ENCODE assay signal across 25 cellular contexts in genomic region chr18:37667836-37668235, GRCh38.
DNase-seq lines count a peak whose midpoint lies in the region; ATAC-seq and TF ChIP-seq lines count a peak whose summit lies in the region.
"Had no signal": no experiment of that assay in that cellular context is flagged by ENCODE, and none has a peak within 500 bp of the region (broad histone marks: within the 10 kb centered on the region; RNA-seq: fewer than 3 reads in every experiment).

No MANE protein-coding gene starts in this region.

- no peak overlapping the region for H3K4me2 ChIP-seq in mammary epithelial cell (ENCODE audit: insufficient read depth, low read depth, low read length)
- H3K4me2 ChIP-seq: A549, BLaER1 had no signal

- no peaks in the 10 kb centered on the region for H3K27me3 ChIP-seq in mammary epithelial cell (ENCODE audit: insufficient read depth, low read length)
- no peaks in the 10 kb centered on the region for H3K27me3 ChIP-seq in esophagus squamous epithelium
- no peaks in the 10 kb centered on the region for H3K27me3 ChIP-seq in ovary
- H3K27me3 ChIP-seq: BLaER1 had no signal

- 38% methylated on average over 1 of the region's 1 CpG for WGBS in mammary epithelial cell (ENCODE audit: low coverage, missing lambda C conversion rate)
- WGBS in esophagus squamous epithelium, 2 donors: 50 to 57% methylated on average over 1 of the region's 1 CpG
- WGBS in ovary, 3 donors: 74 to 93% (median 81%) methylated on average over 1 of the region's 1 CpG

- H3K4me3 ChIP-seq in mammary epithelial cell (replicated peaks in 1 of 3; ENCODE audit: insufficient read depth in 1 of 3, low read depth in 2 of 3, low read length in 3 of 3) (no peak overlapping the region), esophagus squamous epithelium (no peak overlapping the region), ovary (no peak overlapping the region)
- H3K4me3 ChIP-seq: A549, BLaER1, GM12878, GM23338 had no signal

- H3K36me3 ChIP-seq in mammary epithelial cell (ENCODE audit: insufficient read depth, low read length) (no peaks in the 10 kb centered on the region), esophagus squamous epithelium (no peaks in the 10 kb centered on the region), ovary (no peaks in the 10 kb centered on the region)
- H3K36me3 ChIP-seq: BLaER1 had no signal

- H3K4me1 ChIP-seq in mammary epithelial cell (ENCODE audit: insufficient read depth, low read length) (no peaks in the 10 kb centered on the region), esophagus squamous epithelium (no peaks in the 10 kb centered on the region), ovary (ENCODE audit: insufficient read depth) (no peaks in the 10 kb centered on the region)
- H3K4me1 ChIP-seq: A549, BLaER1, Caco-2 had no signal

- dilution Hi-C loops in mammary epithelial cell (cut with HindIII; ENCODE audit: low sequenced_read_pairs): no loop called here

- intact Hi-C loops in mammary epithelial cell (cut with micrococcal nuclease): no loop called here
- intact Hi-C loops in esophagus squamous epithelium (cut with DNase I): no loop called here
- intact Hi-C loops in ovary (cut with DNase I): no loop called here

- TF ChIP-seq CTCF in mammary epithelial cell (conservative IDR thresholded peaks at IDR 0.05 in 1 of 2, IDR thresholded peaks at IDR 0.05 in 1 of 2; ENCODE audit: extremely low read depth in 1 of 2, insufficient read depth in 1 of 2, low read depth in 1 of 2, low read length in 2 of 2) (no peak), esophagus squamous epithelium (IDR thresholded peaks at IDR 0.05) (no peak), ovary (IDR thresholded peaks at IDR 0.05) (no peak)

- no peak overlapping the region for H3K9ac ChIP-seq in mammary epithelial cell (ENCODE audit: insufficient read depth, low read length)
- H3K9ac ChIP-seq: BLaER1 had no signal

- DNase-seq in D341Med (ENCODE audit: low spot score) (peak; percentile 1), inferior parietal cortex (ENCODE audit: extremely low spot score) (peak; percentile 19), midbrain (lab: John Stamatoyannopoulos, UW) (peak; percentile 35), substantia nigra (lab: John Stamatoyannopoulos, UW) (peak in 2 of 49 donors; percentile 12 to 15), mammary epithelial cell (no peak), esophagus squamous epithelium (lab: John Stamatoyannopoulos, UW) (no peak), ovary (no peak)
- DNase-seq: 8988T; ACHN; AML-193; Caco-2; CD4-positive, CD25-positive, alpha-beta regulatory T cell; CD8-positive, alpha-beta T cell; DMS 273 treated with DMSO at 0.1 percent for 48 hours; DMS79; EL; GDM1; H7; HCEC 1CT had no signal

- H3K27ac ChIP-seq in substantia nigra (ENCODE audit: low read depth, low read length, poor library complexity, severe bottlenecking): peak overlapping the region; percentile 18
- H3K27ac ChIP-seq in mammary epithelial cell (ENCODE audit: insufficient read depth, low read depth, low read length): no peak overlapping the region
- H3K27ac ChIP-seq in esophagus squamous epithelium: no peak overlapping the region
- H3K27ac ChIP-seq in ovary: no peak overlapping the region
- H3K27ac ChIP-seq: A549, BLaER1, C4-2B had no signal

- no peaks in the 10 kb centered on the region for H3K79me2 ChIP-seq in mammary epithelial cell (ENCODE audit: insufficient read depth, low read length)

- in situ Hi-C loops in mammary epithelial cell (cut with MboI; ENCODE audit: low sequenced_read_pairs in 2 of 2): no loop called here

- H3K9me3 ChIP-seq in mammary epithelial cell (replicated peaks; ENCODE audit: insufficient read depth, low read length): peaks cover 15% of the 10 kb centered on the region
- H3K9me3 ChIP-seq in esophagus squamous epithelium: no peaks in the 10 kb centered on the region
- H3K9me3 ChIP-seq in ovary: no peaks in the 10 kb centered on the region
- H3K9me3 ChIP-seq: A549, BLaER1, Caco-2 had no signal

- TF ChIP-seq EP300 in ovary (IDR thresholded peaks at IDR 0.05): no peak

- H2AFZ ChIP-seq in mammary epithelial cell (ENCODE audit: low read depth, low read length): no peak overlapping the region
- H2AFZ ChIP-seq: GM23338 had no signal

- no peak for ATAC-seq in HG03108 (IDR thresholded peaks at IDR 0.05; ENCODE audit: unreplicated experiment)
- ATAC-seq: A549; CD8-positive, alpha-beta T cell; GM12878; GM23338 had no signal

- H4K20me1 ChIP-seq in mammary epithelial cell (ENCODE audit: insufficient read depth, low read length): no peaks in the 10 kb centered on the region
- H4K20me1 ChIP-seq: BLaER1 had no signal

- CTCF ChIA-PET in mammary epithelial cell (lab: Charles Lee; ENCODE audit: low non-redundant PET): no interaction called here

- BruUV-seq in mammary epithelial cell (replicated peaks; lab: Mats Ljungman, UMichigan): no TSS peak

- TF ChIP-seq POLR2A in esophagus squamous epithelium (IDR thresholded peaks at IDR 0.05) (no peak), ovary (IDR thresholded peaks at IDR 0.05) (no peak)

Comparison
In these comparisons a context has a peak if more than half of its experiments do, and no peak if none do; other contexts are left out.
1. DNase-seq: peak in D341Med (single experiment), inferior parietal cortex (single experiment) and midbrain (single experiment); none in mammary epithelial cell (single experiment), esophagus squamous epithelium (single experiment) and ovary (0 of 5).